Comparison of ENCODE assay signal across 1 cellular context in genomic region chr6:34130870-34131269, GRCh38.
TF ChIP-seq lines count a peak whose summit lies in the region.

No MANE protein-coding gene starts in this region.

TF ChIP-seq in SK-N-SH treated with all-trans-retinoic acid at 6 μM for 48 hours, 23 proteins besides CTCF, POLR2A, EP300 and RAD21 (continued from another document):
- no peak for TF ChIP-seq TSHZ2 (CRISPR knock-in tag; IDR thresholded peaks at IDR 0.05)
- TF ChIP-seq ARNTL (CRISPR knock-in tag; IDR thresholded peaks at IDR 0.05; ENCODE audit: borderline replicate concordance, low read depth), result no peak
- TF ChIP-seq OSR1 (CRISPR knock-in tag; IDR thresholded peaks at IDR 0.05), result no peak
- no peak for TF ChIP-seq ZNF70 (CRISPR knock-in tag; IDR thresholded peaks at IDR 0.05)
- TF ChIP-seq ISL1 (CRISPR knock-in tag; IDR thresholded peaks at IDR 0.05), result no peak
- TF ChIP-seq ZNF565 (CRISPR knock-in tag; conservative IDR thresholded peaks at IDR 0.05; ENCODE audit: low read depth), result no peak
- no peak for TF ChIP-seq POU6F1 (CRISPR knock-in tag; IDR thresholded peaks at IDR 0.05; ENCODE audit: borderline replicate concordance, low read depth)
- TF ChIP-seq ZC3H10 (CRISPR knock-in tag; IDR thresholded peaks at IDR 0.05), result no peak
- TF ChIP-seq RARB (CRISPR knock-in tag; IDR thresholded peaks at IDR 0.05), result no peak
- TF ChIP-seq ZFP30 (CRISPR knock-in tag; IDR thresholded peaks at IDR 0.05), result no peak
- no peak for TF ChIP-seq ZFP3 (CRISPR knock-in tag; IDR thresholded peaks at IDR 0.05)
- no peak for TF ChIP-seq CSDC2 (CRISPR knock-in tag; IDR thresholded peaks at IDR 0.05)
